1 cellular context compared by ENCODE assay signal in the genomic region with DNA sequence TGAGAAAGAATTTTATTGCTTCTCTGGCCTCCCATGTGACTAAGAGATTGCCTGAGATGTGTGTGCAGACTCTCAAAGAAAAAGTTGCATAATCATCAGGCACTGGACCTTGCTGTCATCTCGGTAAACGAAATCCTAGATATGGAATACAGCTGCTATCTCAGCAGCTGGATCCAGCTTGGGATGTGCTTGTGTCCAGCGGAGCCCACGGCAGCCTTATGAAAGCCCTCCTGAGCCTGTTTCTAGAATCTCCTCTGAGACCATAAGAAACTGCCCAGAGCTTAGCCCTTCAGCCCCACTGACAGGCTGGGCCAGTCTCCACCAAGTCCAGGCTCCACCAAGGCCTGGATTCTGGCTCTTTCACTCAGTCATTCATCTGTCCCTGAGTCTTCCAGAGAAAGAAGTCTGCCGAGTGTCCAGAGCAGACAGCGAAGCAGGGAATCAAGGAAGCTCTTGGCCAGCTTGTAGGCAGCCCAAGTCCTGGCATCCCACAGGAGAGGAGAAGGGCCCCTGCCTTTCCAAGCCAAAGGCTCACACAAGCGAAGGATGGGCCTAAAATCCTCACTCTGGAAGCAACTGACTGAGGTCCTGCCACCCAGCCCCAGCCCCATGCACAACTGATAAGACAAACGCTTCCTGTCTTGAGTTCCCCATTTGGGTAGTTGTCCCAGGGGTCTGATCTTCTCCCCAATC.
TF ChIP-seq lines count a peak whose summit lies in the region.

No MANE protein-coding gene starts in this region.

TF ChIP-seq in IMR-90, 13 proteins besides CTCF, POLR2A, EP300 and RAD21:
- TF ChIP-seq SMC3 (IDR thresholded peaks at IDR 0.05; ENCODE audit: low read depth, low read length) (no peak), CEBPB (IDR thresholded peaks at IDR 0.05; ENCODE audit: low read depth, low read length) (peak; percentile 58; the same call in 1 of the 2 replicates)
